In the genomic region with DNA sequence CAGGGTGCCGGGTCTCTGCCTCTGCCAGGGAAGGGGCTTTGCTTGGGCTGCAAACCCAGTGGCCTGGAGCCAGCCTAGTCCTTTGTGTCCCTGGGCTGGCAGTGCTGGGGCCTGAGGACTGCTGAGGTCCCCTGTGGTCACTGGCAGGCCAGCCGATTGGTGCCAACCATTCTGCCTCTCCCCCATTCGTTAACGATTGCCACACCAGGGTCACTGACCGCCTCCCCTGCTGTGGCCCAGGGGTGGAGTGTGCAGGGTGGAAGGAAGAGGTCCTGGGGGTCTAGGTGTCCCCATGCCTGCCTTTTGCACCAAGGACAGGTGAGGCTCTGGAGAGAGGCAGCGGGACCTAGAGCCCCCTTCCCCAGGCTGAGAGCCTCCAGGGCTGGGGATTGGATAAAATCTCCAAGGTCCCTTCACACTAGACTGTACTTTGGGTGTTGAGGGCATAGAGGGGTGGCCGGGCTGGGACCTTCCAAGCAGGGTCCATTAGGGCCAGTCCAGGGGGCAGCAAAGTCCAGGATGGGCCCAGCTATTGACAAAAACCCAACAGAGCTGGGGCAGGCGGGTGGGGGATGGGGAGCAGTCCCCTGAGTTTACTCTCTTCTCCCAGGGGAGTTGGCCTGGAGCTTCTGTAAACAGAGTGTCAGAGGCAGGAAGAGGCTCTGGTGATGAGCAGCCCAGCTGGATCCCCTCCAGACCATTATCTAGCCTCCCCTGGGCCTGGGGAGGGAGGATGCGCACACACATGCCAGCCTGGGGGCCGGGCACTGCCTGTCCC, we compare ENCODE assay signal across 8 cellular contexts. TPM values are rescaled to one million over a fixed set of nuclear protein-coding genes. Genes with fewer than 3 reads are reported as not detected.
DNase-seq lines count a peak whose midpoint lies in the region; ATAC-seq and TF ChIP-seq lines count a peak whose summit lies in the region.

No MANE protein-coding gene starts in this region.

- H3K4me3 ChIP-seq in SJSA1: peak overlapping the region; percentile 57
- H3K4me3 ChIP-seq in fibroblast of the aortic adventitia (ENCODE audit: low read depth, low read length): peak overlapping the region; percentile 97
- H3K4me3 ChIP-seq in prostate gland: peak overlapping the region; percentile 72 to 82

- no peak for ATAC-seq in activated T-cell treated with anti-CD3 and anti-CD28 coated beads, Interleukin-2, amount 50 U/mL, for 4 hours
- ATAC-seq in GM19035 (IDR thresholded peaks at IDR 0.05; ENCODE audit: unreplicated experiment): no peak

- peak overlapping the region; percentile 74 for H3K4me3 Mint-ChIP-seq in activated T-cell treated with anti-CD3 and anti-CD28 coated beads, Interleukin-2, amount 50 U/mL, for 4 hours

- H3K27me3 ChIP-seq in SJSA1 (replicated peaks): no peaks in the 10 kb centered on the region
- H3K27me3 ChIP-seq in prostate gland (replicated peaks; ENCODE audit: insufficient read depth): no peaks in the 10 kb centered on the region

- H3K9me3 Mint-ChIP-seq in activated T-cell treated with anti-CD3 and anti-CD28 coated beads, Interleukin-2, amount 50 U/mL, for 4 hours: no peaks in the 10 kb centered on the region

- TF ChIP-seq POLR2A in prostate gland (IDR thresholded peaks at IDR 0.05): no peak

- 39% methylated on average over 9 of the region's 10 CpGs for WGBS in prostate gland

- peaks cover 16% of the 10 kb centered on the region for H3K4me1 Mint-ChIP-seq in activated T-cell treated with anti-CD3 and anti-CD28 coated beads, Interleukin-2, amount 50 U/mL, for 4 hours (ENCODE audit: low read depth)

- H3K27ac ChIP-seq in SJSA1: peak overlapping the region; percentile 66
- peak overlapping the region; percentile 74 to 76 for H3K27ac ChIP-seq in prostate gland

- no peaks in the 10 kb centered on the region for H3K9me3 ChIP-seq in SJSA1 (replicated peaks)
- no peaks in the 10 kb centered on the region for H3K9me3 ChIP-seq in prostate gland

- TF ChIP-seq CTCF in fibroblast of the aortic adventitia (IDR thresholded peaks at IDR 0.05; ENCODE audit: insufficient read depth, low read length) (no peak), prostate gland (IDR thresholded peaks at IDR 0.05) (no peak)

- H3K4me1 ChIP-seq in SJSA1 (replicated peaks) (peaks cover 83% of the 10 kb centered on the region), prostate gland (replicated peaks) (peaks cover 42% of the 10 kb centered on the region)

- peaks cover 3% of the 10 kb centered on the region for H3K36me3 Mint-ChIP-seq in activated T-cell treated with anti-CD3 and anti-CD28 coated beads, Interleukin-2, amount 50 U/mL, for 4 hours (ENCODE audit: insufficient read depth)

- no peaks in the 10 kb centered on the region for H3K27me3 Mint-ChIP-seq in activated T-cell treated with anti-CD3 and anti-CD28 coated beads, Interleukin-2, amount 50 U/mL, for 4 hours (ENCODE audit: low read depth)

- DNase-seq in activated T-cell treated with anti-CD3 and anti-CD28 coated beads, Interleukin-2, amount 50 U/mL, for 4 hours: no peak
- no peak for DNase-seq in activated T-cell treated with anti-CD3 and anti-CD28 coated beads for 4 hours
- DNase-seq in SJSA1 (ENCODE audit: low read depth in 1 of 2, low spot score in 2 of 2): peak; percentile 86 to 93
- DNase-seq in fibroblast of the aortic adventitia (ENCODE audit: low read depth): no peak
- DNase-seq in prostate gland (ENCODE audit: low spot score): no peak
- no peak for DNase-seq in H4 (ENCODE audit: low spot score)
- DNase-seq in NCI-H524 treated with DMSO at 0.1 percent for 48 hours (lab: John Stamatoyannopoulos, UW): no peak

- H3K36me3 ChIP-seq in SJSA1 (peaks cover 28% of the 10 kb centered on the region), prostate gland (no peaks in the 10 kb centered on the region)

- intact Hi-C loops in prostate gland (cut with DNase I): no loop called here

RNA-seq across cellular contexts. Expression of a gene that starts 1.1 kb away (rescaled TPM):
- total RNA-seq in activated T-cell treated with anti-CD3 and anti-CD28 coated beads, Interleukin-2, amount 50 U/mL, for 4 hours: under 1 TPM; 0.30 to 0.46 (median 0.34) TPM
- 85.4 and 93.6 TPM in 2 replicates for total RNA-seq in SJSA1 (2014; rRNA removed; shearing (Covaris generic))
- total RNA-seq in fibroblast of the aortic adventitia (ENCODE audit: low replicate concordance): 130 and 136 TPM in 2 replicates
- 10 to 100 TPM; 13.1 to 97.4 TPM for total RNA-seq in prostate gland
- total RNA-seq in H4 (2014; rRNA removed; shearing (Covaris generic)): 22.8 and 32.2 TPM in 2 replicates

RNA-seq across cellular contexts. Expression of a gene that starts 21.6 kb away (rescaled TPM):
- 100 to 1,000 TPM; 112 to 131 (median 125) TPM for total RNA-seq in activated T-cell treated with anti-CD3 and anti-CD28 coated beads, Interleukin-2, amount 50 U/mL, for 4 hours
- total RNA-seq in SJSA1 (2014; rRNA removed; shearing (Covaris generic)): 86.4 and 125 TPM in 2 replicates
- 5.0 and 20.2 TPM in 2 replicates for total RNA-seq in fibroblast of the aortic adventitia (ENCODE audit: low replicate concordance)
- 100 to 1,000 TPM in 1 of 2 donors, 10 to 100 TPM in 1; 28.6 to 100 TPM for total RNA-seq in prostate gland
- 32.1 and 46.7 TPM in 2 replicates for total RNA-seq in H4 (2014; rRNA removed; shearing (Covaris generic))

RNA-seq across cellular contexts. Expression of a gene that starts 43.6 kb away (rescaled TPM):
- total RNA-seq in activated T-cell treated with anti-CD3 and anti-CD28 coated beads, Interleukin-2, amount 50 U/mL, for 4 hours: 10 to 100 TPM; 75.8 to 79.9 (median 76.4) TPM
- total RNA-seq in SJSA1 (2014; rRNA removed; shearing (Covaris generic)): 18.6 and 26.8 TPM in 2 replicates
- total RNA-seq in fibroblast of the aortic adventitia (ENCODE audit: low replicate concordance): 16.7 and 26.7 TPM in 2 replicates
- total RNA-seq in prostate gland: 100 to 1,000 TPM in 1 of 2 donors, 10 to 100 TPM in 1; 24.1 to 122 TPM
- 8.9 and 10.6 TPM in 2 replicates for total RNA-seq in H4 (2014; rRNA removed; shearing (Covaris generic))

RNA-seq across cellular contexts. Expression of a gene that starts 52.9 kb away (rescaled TPM):
- 100 to 1,000 TPM; 108 to 124 (median 123) TPM for total RNA-seq in activated T-cell treated with anti-CD3 and anti-CD28 coated beads, Interleukin-2, amount 50 U/mL, for 4 hours
- total RNA-seq in SJSA1 (2014; rRNA removed; shearing (Covaris generic)): 58.2 and 81.9 TPM in 2 replicates
- 33.3 and 44.0 TPM in 2 replicates for total RNA-seq in fibroblast of the aortic adventitia (ENCODE audit: low replicate concordance)
- 10 to 100 TPM; 47.6 to 60.0 TPM for total RNA-seq in prostate gland
- total RNA-seq in H4 (2014; rRNA removed; shearing (Covaris generic)): 48.3 and 48.4 TPM in 2 replicates

RNA-seq across cellular contexts. Expression of a gene that starts 56.9 kb away (rescaled TPM):
- total RNA-seq in activated T-cell treated with anti-CD3 and anti-CD28 coated beads, Interleukin-2, amount 50 U/mL, for 4 hours: under 1 TPM; 0.11 to 0.19 (median 0.13) TPM
- total RNA-seq in SJSA1 (2014; rRNA removed; shearing (Covaris generic)): 0.13 and 0.71 TPM in 2 replicates
- 3.3 and 6.6 TPM in 2 replicates for total RNA-seq in fibroblast of the aortic adventitia (ENCODE audit: low replicate concordance)
- total RNA-seq in prostate gland: 10 to 100 TPM in 1 of 2 donors, 1 to 10 TPM in 1; 3.8 to 10.5 TPM
- total RNA-seq in H4 (2014; rRNA removed; shearing (Covaris generic)): 0.29 and 0.45 TPM in 2 replicates

Comparison
In these comparisons a context has a peak if more than half of its experiments do, and no peak if none do; other contexts are left out.
1. DNase-seq: peak in SJSA1 (2 of 2); none in activated T-cell treated with anti-CD3 and anti-CD28 coated beads, Interleukin-2, amount 50 U/mL, for 4 hours (single experiment), activated T-cell treated with anti-CD3 and anti-CD28 coated beads for 4 hours (single experiment), fibroblast of the aortic adventitia (single experiment), prostate gland (single experiment), H4 (single experiment) and NCI-H524 treated with DMSO at 0.1 percent for 48 hours (single experiment).
2. RNA of a gene that starts 1.1 kb away (total RNA-seq): 130 to 136 TPM in fibroblast of the aortic adventitia, 13.1 to 97.4 TPM in prostate gland, 85.4 to 93.6 TPM in SJSA1 and 22.8 to 32.2 TPM in H4; 0.30 to 0.46 TPM in activated T-cell treated with anti-CD3 and anti-CD28 coated beads, Interleukin-2, amount 50 U/mL, for 4 hours; every median in the first group is over 4 times any median in the second.
3. Peak in every context shown above with its lines, with median percentiles within 50 percentile points of each other: H3K4me3 ChIP-seq.